ENCODE assay signal across 29 cellular contexts in the genomic region with DNA sequence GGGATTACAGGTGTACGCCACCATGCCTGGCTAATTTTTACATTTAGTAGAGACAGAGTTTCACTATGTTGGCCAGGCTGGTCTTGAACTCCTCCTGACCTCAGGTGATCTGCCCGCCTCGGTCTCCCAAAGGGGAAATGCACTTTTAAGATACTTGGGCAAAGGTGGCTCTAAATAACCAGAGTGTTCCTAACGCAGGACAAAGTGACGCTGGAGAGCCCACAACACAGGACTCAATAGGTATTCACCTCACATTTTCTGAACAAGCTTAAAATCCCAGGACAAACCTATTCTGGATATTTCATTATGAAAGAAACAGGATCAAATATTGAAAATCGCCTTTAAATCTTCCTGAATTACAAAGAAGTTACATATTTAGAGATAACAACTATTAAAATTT.
"Had no signal": no experiment of that assay in that cellular context is flagged by ENCODE, and none has a peak within 500 bp of the region (broad histone marks: within the 10 kb centered on the region; RNA-seq: fewer than 3 reads in every experiment).

No MANE protein-coding gene starts in this region.

- DNase-seq: activated effector memory CD4-positive, alpha-beta T cell treated with anti-CD3 and anti-CD28 coated beads, Interleukin-2, amount 50 U/mL, for 16 hours; activated effector memory CD4-positive, alpha-beta T cell treated with Interleukin-2 at 50 U/mL for 16 hours; activated gamma-delta T cell; activated gamma-delta T cell treated with Interleukin-2 at 50 U/mL for 16 hours; activated naive CD4-positive, alpha-beta T cell; activated naive CD4-positive, alpha-beta T cell treated with anti-CD3 and anti-CD28 coated beads for 36 hours; activated naive CD4-positive, alpha-beta T cell treated with anti-CD3 and anti-CD28 coated beads, Interleukin-2, amount 10 ng/mL, durations not matched to agents 7 days and 5 days; activated naive CD4-positive, alpha-beta T cell treated with anti-CD3 and anti-CD28 coated beads, Interleukin-2, amount 50 U/mL, for 16 hours; activated naive CD4-positive, alpha-beta T cell treated with Interleukin-2 at 50 U/mL for 16 hours; activated naive CD8-positive, alpha-beta T cell treated with anti-CD3 and anti-CD28 coated beads for 36 hours; activated naive CD8-positive, alpha-beta T cell treated with anti-CD3 and anti-CD28 coated beads, Interleukin-2, amount 10 ng/mL, durations not matched to agents 7 days and 5 days; activated naive CD8-positive, alpha-beta T cell treated with anti-CD3 and anti-CD28 coated beads, Interleukin-2, amount 50 U/mL, for 24 hours; activated T-cell treated with anti-CD3 and anti-CD28 coated beads, Interleukin-2, amount 50 U/mL, for 1 hour; activated T-cell treated with anti-CD3 and anti-CD28 coated beads, Interleukin-2, amount 50 U/mL, for 24 hours; activated T-cell treated with anti-CD3 and anti-CD28 coated beads, Interleukin-2, amount 50 U/mL, for 4 hours; activated T-cell treated with anti-CD3 and anti-CD28 coated beads, Interleukin-2, amount 50 U/mL, for 48 hours; activated T-cell treated with anti-CD3 and anti-CD28 coated beads, Interleukin-2, amount 50 U/mL, for 72 hours; adrenal gland; amniotic stem cell; amygdala; anterior cingulate cortex; aorta; body of pancreas; brain microvascular endothelial cell; caudate nucleus; central memory CD4-positive, alpha-beta T cell; cerebellar nuclear complex had no signal

- ATAC-seq: activated naive CD4-positive, alpha-beta T cell treated with anti-CD3 and anti-CD28 coated beads, Interleukin-2, amount 50 U/mL, for 72 hours; activated naive CD8-positive, alpha-beta T cell treated with anti-CD3 and anti-CD28 coated beads, Interleukin-2, amount 50 U/mL, for 24 hours; activated T-cell treated with anti-CD3 and anti-CD28 coated beads, Interleukin-2, amount 50 U/mL, for 4 hours; activated T-cell treated with anti-CD3 and anti-CD28 coated beads, Interleukin-2, amount 50 U/mL, for 72 hours; activated T-helper 17 cell treated with anti-CD3 and anti-CD28 coated beads, Interleukin-2, amount 50 U/mL, for 72 hours; body of pancreas had no signal
